In genomic region chr14:97873291-97873690, GRCh38 we compare ENCODE assay signal across 27 cellular contexts.
"Had no signal": no experiment of that assay in that cellular context is flagged by ENCODE, and none has a peak within 500 bp of the region (broad histone marks: within the 10 kb centered on the region; RNA-seq: fewer than 3 reads in every experiment).

No MANE protein-coding gene starts in this region.

- H3K27me3 Mint-ChIP-seq: activated CD4-positive, alpha-beta memory T cell treated with anti-CD3 and anti-CD28 coated beads, Interleukin-2, amount 10 ng/mL, durations not matched to agents 7 days and 5 days; activated CD4-positive, alpha-beta T cell treated with anti-CD3 and anti-CD28 coated beads, Interleukin-2, amount 10 ng/mL, durations not matched to agents 7 days and 5 days; brain had no signal

- H3K27me3 ChIP-seq: cardiac muscle cell, MG63, Peyer's patch, SJCRH30 had no signal

- H3K36me3 Mint-ChIP-seq: brain had no signal

- H3K4me3 ChIP-seq: cardiac muscle cell, MG63, Peyer's patch, SJCRH30 had no signal

- DNase-seq: activated CD4-positive, alpha-beta memory T cell treated with anti-CD3 and anti-CD28 coated beads, Interleukin-2, amount 10 ng/mL, durations not matched to agents 7 days and 5 days; activated CD4-positive, alpha-beta T cell treated with anti-CD3 and anti-CD28 coated beads, Interleukin-2, amount 10 ng/mL, durations not matched to agents 7 days and 5 days; activated CD4-positive, CD25-positive, alpha-beta regulatory T cell; activated gamma-delta T cell treated with Interleukin-2 at 50 U/mL for 16 hours; activated naive CD4-positive, alpha-beta T cell treated with anti-CD3 and anti-CD28 coated beads, Interleukin-2, amount 50 U/mL, for 16 hours; activated T-cell treated with anti-CD3 and anti-CD28 coated beads for 4 hours; activated T-cell treated with anti-CD3 and anti-CD28 coated beads, Interleukin-2, amount 50 U/mL, for 48 hours; amygdala; MG63; MV-4-11; NCI-H1092 treated with DMSO at 0.1 percent for 48 hours; NCI-H1436; NCI-H1694 treated with DMSO at 0.1 percent for 48 hours; NCI-H2081 treated with DMSO at 0.1 percent for 48 hours; NCI-H345; NCI-H510A; NK-92 treated with Interleukin-12 subunit alpha and Interleukin-12 subunit beta, amount 100 ng/mL, for 24 hours; Peyer's patch; Right ventricle myocardium superior; SJCRH30; SK-N-SH; T-helper 1 cell had no signal

- H3K4me3 Mint-ChIP-seq: activated CD4-positive, alpha-beta memory T cell treated with anti-CD3 and anti-CD28 coated beads, Interleukin-2, amount 10 ng/mL, durations not matched to agents 7 days and 5 days; activated CD4-positive, alpha-beta T cell treated with anti-CD3 and anti-CD28 coated beads, Interleukin-2, amount 10 ng/mL, durations not matched to agents 7 days and 5 days; brain had no signal

- H3K4me1 ChIP-seq: Peyer's patch, SJCRH30 had no signal

- H3K27ac Mint-ChIP-seq: activated CD4-positive, alpha-beta memory T cell treated with anti-CD3 and anti-CD28 coated beads, Interleukin-2, amount 10 ng/mL, durations not matched to agents 7 days and 5 days; activated CD4-positive, alpha-beta T cell treated with anti-CD3 and anti-CD28 coated beads, Interleukin-2, amount 10 ng/mL, durations not matched to agents 7 days and 5 days; activated T-helper 2 cell treated with anti-CD3 and anti-CD28 coated beads, Interferon-gamma antibody, Interleukin-2, Interleukin-4, amounts not matched to agents 10 μg/mL and 5 μg/mL and 100 μg/mL, durations not matched to agents 14 hours and 24 hours and 36 hours had no signal

- H3K9ac ChIP-seq: SK-N-SH had no signal

- H3K4me2 ChIP-seq: SK-N-SH had no signal

- H3K27ac ChIP-seq: cardiac muscle cell, Peyer's patch, RWPE1, SJCRH30, VCaP had no signal

- H3K9me3 Mint-ChIP-seq: activated T-helper 2 cell treated with anti-CD3 and anti-CD28 coated beads, Interferon-gamma antibody, Interleukin-2, Interleukin-4, amounts not matched to agents 10 μg/mL and 5 μg/mL and 100 μg/mL, durations not matched to agents 14 hours and 24 hours and 36 hours had no signal

- H3K36me3 ChIP-seq: cardiac muscle cell, MG63, Peyer's patch, SJCRH30 had no signal
